ENCODE assay signal across 8 cellular contexts in genomic region chr19:4723465-4724251, GRCh38. TPM values are rescaled to one million over a fixed set of nuclear protein-coding genes. Genes with fewer than 3 reads are reported as not detected.
DNase-seq lines count a peak whose midpoint lies in the region; ATAC-seq and TF ChIP-seq lines count a peak whose summit lies in the region.

DPP9 (minus strand) TSS chr19:4723842; CDS start chr19:4719906, 3,936 bp downstream.

- peak within 1 kb of the TSS; percentile 98 for H3K4me2 ChIP-seq in SK-N-SH

- H3K36me3 ChIP-seq in GM06990 (ENCODE audit: control insufficient read depth, insufficient read depth, low read length) (peaks cover 3% of the 10 kb centered on the region), SK-N-SH (replicated peaks in 1 of 2; ENCODE audit: control insufficient read depth in 1 of 2, insufficient read depth in 2 of 2, low read length in 1 of 2) (peaks cover 12 to 20% of the 10 kb centered on the region in 2 experiments)

- peak; percentile 87 for ATAC-seq in HG02571 (IDR thresholded peaks at IDR 0.05; ENCODE audit: unreplicated experiment)

- TF ChIP-seq RAD21 in SK-N-SH (IDR thresholded peaks at IDR 0.05; ENCODE audit: low read length): no peak

- H3K9ac ChIP-seq in SK-N-SH: peak within 1 kb of the TSS; percentile 93

- H3K27me3 ChIP-seq in GM06990 (replicated peaks; ENCODE audit: control insufficient read depth, insufficient read depth, low read length) (no peaks in the 10 kb centered on the region), SK-N-SH (ENCODE audit: insufficient read depth) (no peaks in the 10 kb centered on the region)

- 2% methylated on average over 23 of the region's 76 CpGs for WGBS in SK-N-SH (ENCODE audit: low lambda C conversion rate)

- no peaks in the 10 kb centered on the region for H3K9me3 ChIP-seq in SK-N-SH

- H3K79me2 ChIP-seq in SK-N-SH (ENCODE audit: insufficient read depth): peaks cover 50% of the 10 kb centered on the region

- H3K4me1 ChIP-seq in SK-N-SH (ENCODE audit: control insufficient read depth in 1 of 2, insufficient read depth in 2 of 2, low read depth in 1 of 2, low read length in 1 of 2): peaks cover 8 to 12% of the 10 kb centered on the region in 2 experiments; a peak in 2 of 4 replicates

- H2AFZ ChIP-seq in SK-N-SH (ENCODE audit: low read depth): peak within 1 kb of the TSS; percentile 77

- no peaks in the 10 kb centered on the region for H3K9me2 ChIP-seq in SK-N-SH

- H3K27ac ChIP-seq in SK-N-SH (ENCODE audit: low read depth in 2 of 2, low read length in 1 of 2): peak within 1 kb of the TSS; percentile 44 to 68

- TF ChIP-seq CTCF in GM06990 (IDR thresholded peaks at IDR 0.05; ENCODE audit: insufficient read depth, low read length, poor library complexity, severe bottlenecking) (peak; percentile 18), SK-N-SH (IDR thresholded peaks at IDR 0.05) (no peak)

- peak; percentile 58 to 62; a peak in 2 of 4 replicates for TF ChIP-seq EP300 in SK-N-SH (IDR thresholded peaks at IDR 0.05; ENCODE audit: borderline replicate concordance in 1 of 2, low read depth in 1 of 2, low read length in 1 of 2)

- POLR2A ChIA-PET in SK-N-SH (lab: Yijun Ruan, JAX): interaction anchor here (2.7 kb wide), 1 partner anchor 67 kb away, joined by 10 read pairs; the partner anchor contains the start of gene FEM1A

- H3F3A ChIP-seq in SK-N-SH (replicated peaks; ENCODE audit: insufficient read depth): peaks cover 15% of the 10 kb centered on the region

- H4K20me1 ChIP-seq in SK-N-SH (ENCODE audit: insufficient read depth): no peaks in the 10 kb centered on the region

- peak; percentile 100 for DNase-seq in GM06990 (ENCODE audit: extremely low read depth, insufficient read length)
- peak; percentile 95 for DNase-seq in NCI-H1048 (lab: John Stamatoyannopoulos, UW)
- DNase-seq in SK-N-SH: peak; percentile 100
- DNase-seq in activated naive CD4-positive, alpha-beta T cell treated with anti-CD3 and anti-CD28 coated beads, Interleukin-2, amount 50 U/mL, for 16 hours: peak; percentile 97
- DNase-seq in germinal center (ENCODE audit: low spot score): peak; percentile 100
- peak; percentile 93 for DNase-seq in non-pigmented ciliary epithelial cell (ENCODE audit: low read depth)
- DNase-seq in superior temporal gyrus (ENCODE audit: extremely low spot score): peak; percentile 100

- H3K4me3 ChIP-seq in GM06990 (replicated peaks; ENCODE audit: low read depth, low read length) (peak within 1 kb of the TSS; percentile 87), SK-N-SH (ENCODE audit: low read depth in 2 of 2, low read length in 1 of 2) (peak within 1 kb of the TSS; percentile 73 to 99)

- CTCF ChIA-PET in SK-N-SH (lab: Yijun Ruan, JAX): interaction anchor here (0.9 to 19.9 kb wide), 10 partner anchors 9 to 86 kb away, joined by 3 to 350 read pairs (median 5); partner anchors contain the start of gene FEM1A

TF ChIP-seq in SK-N-SH, 30 proteins besides CTCF, POLR2A, EP300 and RAD21 (continues in another document):
- TF ChIP-seq GATA2 (CRISPR knock-in tag; IDR thresholded peaks at IDR 0.05): no peak
- TF ChIP-seq GABPA (IDR thresholded peaks at IDR 0.05; ENCODE audit: low read depth): peak; percentile 92
- peak; percentile 84 for TF ChIP-seq RCOR1 (IDR thresholded peaks at IDR 0.05; ENCODE audit: low read length)
- peak; percentile 44 for TF ChIP-seq POLR2AphosphoS5 (IDR thresholded peaks at IDR 0.05; ENCODE audit: low read depth, low read length)
- peak; percentile 47; the same call in 1 of the 2 replicates for TF ChIP-seq USF1 (IDR thresholded peaks at IDR 0.05; ENCODE audit: borderline replicate concordance, low read depth)
- peak; percentile 94 for TF ChIP-seq ELF1 (IDR thresholded peaks at IDR 0.05)
- TF ChIP-seq FOXJ3 (CRISPR knock-in tag; IDR thresholded peaks at IDR 0.05): no peak
- no peak; the same call in 1 of the 2 replicates for TF ChIP-seq JUND (IDR thresholded peaks at IDR 0.05)
- peak; percentile 80; the same call in 1 of the 2 replicates for TF ChIP-seq SIN3A (IDR thresholded peaks at IDR 0.05; ENCODE audit: borderline replicate concordance, low read depth, low read length)
- TF ChIP-seq RXRA (IDR thresholded peaks at IDR 0.05; ENCODE audit: borderline replicate concordance, low read depth): no peak; the same call in 1 of the 2 replicates
- TF ChIP-seq TAF1 (IDR thresholded peaks at IDR 0.05; ENCODE audit: borderline replicate concordance, low read depth, low read length): peak; percentile 66
- TF ChIP-seq FOXM1 (IDR thresholded peaks at IDR 0.05; ENCODE audit: low read depth): no peak
- no peak for TF ChIP-seq MEF2A (IDR thresholded peaks at IDR 0.05; ENCODE audit: borderline replicate concordance, low read depth)
- peak; percentile 92; the same call in 1 of the 2 replicates for TF ChIP-seq TEAD4 (IDR thresholded peaks at IDR 0.05; ENCODE audit: borderline replicate concordance, insufficient read depth)
- no peak; the same call in none of the 2 replicates for TF ChIP-seq REST (IDR thresholded peaks at IDR 0.05; ENCODE audit: low read depth, low read length)
- TF ChIP-seq SMC3 (IDR thresholded peaks at IDR 0.05; ENCODE audit: low read depth, low read length): no peak
- peak; percentile 80 for TF ChIP-seq MAX (IDR thresholded peaks at IDR 0.05; ENCODE audit: low read depth)
- TF ChIP-seq ZBTB33 (IDR thresholded peaks at IDR 0.05; ENCODE audit: borderline replicate concordance, low read depth): peak; percentile 57; the same call in 1 of the 2 replicates
- TF ChIP-seq EZH2phosphoT487 (IDR thresholded peaks at IDR 0.05; ENCODE audit: borderline replicate concordance, low read depth): no peak
- TF ChIP-seq RFX5 (IDR thresholded peaks at IDR 0.05; ENCODE audit: low read length): no peak
- TF ChIP-seq IRF3 (IDR thresholded peaks at IDR 0.05; ENCODE audit: low read depth, low read length): no peak

RNA-seq across cellular contexts. Expression of gene DPP9, which starts in this region (rescaled TPM):
- polyA plus RNA-seq in SK-N-SH (2012; rRNA removed): 10.5 and 17.1 TPM in 2 replicates
- 9.7 and 13.3 TPM in 2 replicates for polyA plus RNA-seq in SK-N-SH (2012; cell fraction: cytosol; rRNA removed)
- 30.9 and 49.1 TPM in 2 replicates for polyA plus RNA-seq in SK-N-SH (2012; cell fraction: nucleus; rRNA removed)

Comparison
In these comparisons a context has a peak if more than half of its experiments do, and no peak if none do; other contexts are left out.
1. Peak in every context shown above with its lines: DNase-seq, ATAC-seq, H3K4me3 ChIP-seq and H3K27ac ChIP-seq.